11 cellular contexts compared by ENCODE assay signal in genomic region chr2:11375025-11375688, GRCh38. TPM values are rescaled to one million over a fixed set of nuclear protein-coding genes. Genes with fewer than 3 reads are reported as not detected.
DNase-seq lines count a peak whose midpoint lies in the region; ATAC-seq, FAIRE-seq and TF ChIP-seq lines count a peak whose summit lies in the region.
"Had no signal": no experiment of that assay in that cellular context is flagged by ENCODE, and none has a peak within 500 bp of the region (broad histone marks: within the 10 kb centered on the region; RNA-seq: fewer than 3 reads in every experiment).

No MANE protein-coding gene starts in this region.

- no peak for TF ChIP-seq RAD21 in K562 (CRISPR knock-in tag; conservative IDR thresholded peaks at IDR 0.05 in 1 of 2, IDR thresholded peaks at IDR 0.05 in 1 of 2)

- TF ChIP-seq EP300 in K562 (IDR thresholded peaks at IDR 0.05; ENCODE audit: low read length): no peak

- no peaks in the 10 kb centered on the region for H3K9me3 Mint-ChIP-seq in H9
- H3K9me3 Mint-ChIP-seq: activated CD8-positive, alpha-beta T cell treated with anti-CD3 and anti-CD28 coated beads for 36 hours; CD8-positive, alpha-beta T cell had no signal

- no peak overlapping the region for H3K56ac ChIP-seq in H9 (ENCODE audit: insufficient read length, low read depth, low read length)

- H3K4me1 ChIP-seq in H9 (ENCODE audit: insufficient read depth, low read length) (peaks cover 4% of the 10 kb centered on the region; the same call in 1 of the 2 replicates), K562 (replicated peaks in 1 of 2; ENCODE audit: control insufficient read depth in 2 of 2, insufficient read depth in 2 of 2, low read length in 2 of 2) (peaks cover 0 to 9% of the 10 kb centered on the region in 2 experiments; a peak in 2 of 5 replicates), kidney (ENCODE audit: control insufficient read depth in 1 of 2, insufficient read depth in 1 of 2, low read depth in 1 of 2, low read length in 2 of 2) (peaks cover 17 to 26% of the 10 kb centered on the region in 2 donors), skeletal muscle satellite cell (ENCODE audit: control insufficient read depth, insufficient read depth, low read length) (peaks cover 47% of the 10 kb centered on the region)

- no peak overlapping the region for H2BK15ac ChIP-seq in H9 (ENCODE audit: low read depth, low read length)

- no peak overlapping the region for H3K23ac ChIP-seq in H9 (ENCODE audit: insufficient read length, low read depth, low read length)

- no peaks in the 10 kb centered on the region for H3K27me3 ChIP-seq in H9 (ENCODE audit: insufficient read depth, low read length)
- peaks cover 0 to 18% of the 10 kb centered on the region in 2 experiments; a peak in 1 of 5 replicates for H3K27me3 ChIP-seq in K562 (ENCODE audit: control insufficient read depth in 2 of 2, insufficient read depth in 2 of 2, low read length in 2 of 2)
- H3K27me3 ChIP-seq in skeletal muscle satellite cell (ENCODE audit: control insufficient read depth, insufficient read depth, low read length): no peaks in the 10 kb centered on the region

- no peak overlapping the region for H3K4me3 Mint-ChIP-seq in H9
- H3K4me3 Mint-ChIP-seq: activated CD8-positive, alpha-beta T cell treated with anti-CD3 and anti-CD28 coated beads for 36 hours; CD8-positive, alpha-beta T cell had no signal

- H2AK5ac ChIP-seq in H9 (ENCODE audit: insufficient read length, low read length): no peak overlapping the region

- CTCF ChIA-PET in K562 (lab: Yijun Ruan, JAX; ENCODE audit: low intra/inter-chr PET ratio): no interaction called here

- H3K23me2 ChIP-seq in H9 (ENCODE audit: insufficient read length, low read depth, low read length, poor library complexity, severe bottlenecking): no peaks in the 10 kb centered on the region

- H3K14ac ChIP-seq in H9 (ENCODE audit: insufficient read depth, low read length): peak overlapping the region; percentile 69; the same call in 1 of the 2 replicates

- DNase-seq in H9 (no peak), K562 (ENCODE audit: extremely low read depth in 1 of 4, low spot score in 3 of 4) (no peak), kidney (no peak), NCI-H1092 treated with DMSO at 0.1 percent for 48 hours (lab: John Stamatoyannopoulos, UW) (no peak), D341Med (ENCODE audit: low spot score) (no peak), NCI-H2196 (lab: John Stamatoyannopoulos, UW; ENCODE audit: unreplicated experiment) (no peak)
- no peak for DNase-seq in activated CD4-positive, CD25-positive, alpha-beta regulatory T cell treated with anti-CD3 and anti-CD28 coated beads, Interleukin-2, amount 50 U/mL, for 72 hours
- DNase-seq: activated CD8-positive, alpha-beta T cell treated with anti-CD3 and anti-CD28 coated beads for 36 hours; CD8-positive, alpha-beta T cell; central memory CD4-positive, alpha-beta T cell had no signal

- H2AFZ ChIP-seq in H9 (ENCODE audit: low read length): no peak overlapping the region
- H2AFZ ChIP-seq in K562 (ENCODE audit: low read depth, low read length): peak overlapping the region; percentile 37; the same call in 1 of the 2 replicates

- H3K9me3 ChIP-seq in H9 (ENCODE audit: control insufficient read depth, low read depth, low read length) (no peaks in the 10 kb centered on the region), K562 (replicated peaks; ENCODE audit: control insufficient read depth, insufficient read depth, low read depth, low read length) (no peaks in the 10 kb centered on the region), kidney (ENCODE audit: control insufficient read depth in 1 of 2, low read length in 2 of 2) (no peaks in the 10 kb centered on the region), skeletal muscle satellite cell (replicated peaks; ENCODE audit: low read length) (no peaks in the 10 kb centered on the region)

- TF ChIP-seq POLR2A in K562 (conservative IDR thresholded peaks at IDR 0.05): no peak

- in situ Hi-C loops in K562 (cut with MboI): no loop called here

- H3K79me2 ChIP-seq in H9 (ENCODE audit: insufficient read depth, low read length) (no peaks in the 10 kb centered on the region), K562 (ENCODE audit: control insufficient read depth, insufficient read depth, low read length) (no peaks in the 10 kb centered on the region)

- no peaks in the 10 kb centered on the region for H3K9me1 ChIP-seq in K562 (ENCODE audit: control insufficient read depth, insufficient read depth, low read length)

- H3K18ac ChIP-seq in H9 (ENCODE audit: insufficient read length, low read depth, low read length): no peak overlapping the region

- no peak overlapping the region for H3K4me3 ChIP-seq in K562
- H3K4me3 ChIP-seq in kidney (ENCODE audit: low read length in 2 of 2): no peak overlapping the region
- peak overlapping the region; percentile 28 for H3K4me3 ChIP-seq in skeletal muscle satellite cell (ENCODE audit: low read length)

- WGBS in H9 (ENCODE audit: extremely low coverage, insufficient read length, low lambda C conversion rate): no CpG with 5 or more reads among the region's 15 CpGs
- 65% methylated on average over 12 of the region's 15 CpGs for WGBS in K562 (ENCODE audit: insufficient coverage, low coverage, missing lambda C conversion rate)

- H2BK20ac ChIP-seq in H9 (ENCODE audit: low read depth, low read length, poor library complexity, severe bottlenecking): no peak overlapping the region

- H3K27ac Mint-ChIP-seq in H9: no peak overlapping the region
- H3K27ac Mint-ChIP-seq: activated CD8-positive, alpha-beta T cell treated with anti-CD3 and anti-CD28 coated beads for 36 hours; CD8-positive, alpha-beta T cell had no signal

- no peak overlapping the region for H3T11ph ChIP-seq in H9 (ENCODE audit: low read length)

- no peak overlapping the region for H3K4me2 ChIP-seq in H9 (ENCODE audit: insufficient read depth, insufficient read length, low read length)
- H3K4me2 ChIP-seq in K562 (ENCODE audit: insufficient read depth, low read length): no peak overlapping the region
- peak overlapping the region; percentile 81 for H3K4me2 ChIP-seq in skeletal muscle satellite cell (ENCODE audit: low read length)

- H2BK120ac ChIP-seq in H9 (ENCODE audit: low read depth, low read length, poor library complexity, severe bottlenecking): no peak overlapping the region

- no peak overlapping the region for H4K91ac ChIP-seq in H9 (ENCODE audit: insufficient read length, low read depth, low read length)

- H3K36me3 Mint-ChIP-seq in H9 (ENCODE audit: insufficient read depth in 1 of 3, low read depth in 3 of 3): no peaks in the 10 kb centered on the region
- H3K36me3 Mint-ChIP-seq: CD8-positive, alpha-beta T cell had no signal

- H4K8ac ChIP-seq in H9 (replicated peaks; ENCODE audit: insufficient read length, low read depth, low read length): no peak overlapping the region

- ATAC-seq in K562: no peak
- ATAC-seq: activated CD8-positive, alpha-beta T cell treated with anti-CD3 and anti-CD28 coated beads for 36 hours; CD8-positive, alpha-beta T cell had no signal

- H2BK5ac ChIP-seq in H9 (ENCODE audit: insufficient read length, low read length): no peak overlapping the region

- H3K9ac ChIP-seq in H9 (ENCODE audit: extremely low read depth, insufficient read length, low read length): no peak overlapping the region
- no peak overlapping the region for H3K9ac ChIP-seq in K562 (ENCODE audit: insufficient read depth in 1 of 2, low read depth in 2 of 2, low read length in 2 of 2)
- no peak overlapping the region for H3K9ac ChIP-seq in kidney (ENCODE audit: low read length in 2 of 2)
- peak overlapping the region; percentile 82 for H3K9ac ChIP-seq in skeletal muscle satellite cell (ENCODE audit: low read depth, low read length)

- intact Hi-C loops in K562 (cut with micrococcal nuclease) (no loop called here), kidney (cut with DNase I) (no loop called here)

- H3K27me3 Mint-ChIP-seq in H9 (ENCODE audit: low read depth): no peaks in the 10 kb centered on the region; the same call in 1 of the 2 replicates

- H3K36me3 ChIP-seq in K562 (ENCODE audit: control insufficient read depth, insufficient read depth, low read length) (no peaks in the 10 kb centered on the region), kidney (ENCODE audit: control insufficient read depth in 1 of 2, insufficient read depth in 2 of 2, low read length in 2 of 2) (no peaks in the 10 kb centered on the region), skeletal muscle satellite cell (ENCODE audit: insufficient read depth, low read length) (no peaks in the 10 kb centered on the region)

- no TSS peak for BruUV-seq in K562 (replicated peaks; lab: Mats Ljungman, UMichigan)

- TF ChIP-seq CTCF in H9 (conservative IDR thresholded peaks at IDR 0.05): no peak
- TF ChIP-seq CTCF in K562 (IDR thresholded peaks at IDR 0.05 in 2 of 3, conservative IDR thresholded peaks at IDR 0.05 in 1 of 3; ENCODE audit: insufficient read depth in 2 of 3, low read depth in 1 of 3, low read length in 3 of 3): no peak
- TF ChIP-seq CTCF in kidney (IDR thresholded peaks at IDR 0.05; ENCODE audit: borderline replicate concordance, extremely low read depth, insufficient read depth): no peak

- no peaks in the 10 kb centered on the region for H4K20me1 ChIP-seq in H9 (ENCODE audit: control insufficient read depth, insufficient read depth, insufficient read length)
- no peaks in the 10 kb centered on the region for H4K20me1 ChIP-seq in K562 (replicated peaks; ENCODE audit: control insufficient read depth, insufficient read depth, low read length)

- H4K5ac ChIP-seq in H9 (ENCODE audit: insufficient read length, low read depth, low read length): no peak overlapping the region

- POLR2A ChIA-PET in K562 (lab: Yijun Ruan, JAX): interaction anchor here (0.6 kb wide), 2 partner anchors 48 to 296 kb away, joined by 3 read pairs; no protein-coding TSS in a partner anchor

- H3K4ac ChIP-seq in H9 (ENCODE audit: low read depth, low read length): no peak overlapping the region

- H3K4me1 Mint-ChIP-seq in H9: peaks cover 24 to 31% of the 10 kb centered on the region in 2 experiments

- H3K27ac ChIP-seq in H9 (ENCODE audit: insufficient read length, low read depth, low read length): no peak overlapping the region
- no peak overlapping the region for H3K27ac ChIP-seq in K562 (ENCODE audit: extremely low read depth, low read depth, low read length)
- peak overlapping the region; percentile 81 to 84 for H3K27ac ChIP-seq in kidney (ENCODE audit: low read depth in 2 of 2, low read length in 2 of 2)

- no peak for FAIRE-seq in K562 (lab: Jason Lieb, UNC)
- FAIRE-seq in kidney (lab: Jason Lieb, UNC): no peak

- H3K79me1 ChIP-seq in H9 (ENCODE audit: insufficient read depth, low read depth, low read length, poor library complexity, severe bottlenecking): no peaks in the 10 kb centered on the region

- H2BK12ac ChIP-seq in H9 (ENCODE audit: insufficient read length, low read depth, low read length): no peak overlapping the region

RNA-seq across cellular contexts. Expression of gene ROCK2, which starts 30.7 kb away (rescaled TPM):
- total RNA-seq in H9 (2021) (33.2 and 35.1 TPM in 2 replicates), K562 (2014; rRNA removed) (14.3 and 15.0 TPM in 2 replicates), K562 (2014; rRNA removed; fragmentation: Illumina TruSeq; extraction: Trizol) (28.4 and 35.3 TPM in 2 replicates), K562 (2015; rRNA removed; fragmentation: Illumina TruSeq; extraction: Trizol) (28.1 and 30.6 TPM in 2 replicates), K562 (2021) (21.2 and 22.1 TPM in 2 replicates), kidney (58.3 TPM)
- total RNA-seq in K562 (2011; cell fraction: chromatin; rRNA removed; ENCODE audit: low replicate concordance): 16.6 and 83.8 TPM in 2 replicates
- 4.2 and 6.4 TPM in 2 replicates for total RNA-seq in K562 (2011; cell fraction: nucleolus; rRNA removed)
- 16.1 and 32.0 TPM in 2 replicates for total RNA-seq in K562 (2011; cell fraction: nucleoplasm; rRNA removed)
- polyA plus RNA-seq in K562 (2011; rRNA removed) (6.8 and 10.6 TPM in 2 replicates), K562 (2014; fragmentation: Illumina TruSeq; extraction: Trizol) (13.4 and 16.5 TPM in 2 replicates), K562 (2014; fragmentation: Nextera tagmentation; extraction: Ambion mirVana) (1 to 10 TPM; 4.9 to 6.0 TPM), K562 (2014; rRNA removed) (10.6 and 10.7 TPM in 2 replicates), kidney (ENCODE audit: insufficient read depth, low read depth, low replicate concordance) (6.7 TPM)
- polyA plus RNA-seq in K562 (2011; cell fraction: cytosol; rRNA removed): 1.6 and 3.5 TPM in 2 replicates
- 4.2 and 5.4 TPM in 2 replicates for polyA plus RNA-seq in K562 (2011; cell fraction: nucleus; rRNA removed)
- polyA plus RNA-seq in K562 (2012): 10.8 and 12.3 TPM in 2 replicates
- 47.6 and 51.9 TPM in 2 replicates for polyA minus RNA-seq in K562 (2011; rRNA and poly(A)+ RNA removed)
- polyA minus RNA-seq in K562 (2011; cell fraction: cytosol; rRNA and poly(A)+ RNA removed): 13.8 and 19.1 TPM in 2 replicates
- polyA minus RNA-seq in K562 (2011; cell fraction: nucleus; rRNA and poly(A)+ RNA removed): 13.7 and 34.7 TPM in 2 replicates
- 22.7 and 28.1 TPM in 2 replicates for total RNA-seq in skeletal muscle satellite cell (2012; rRNA removed)

Comparison
In these comparisons a context has a peak if more than half of its experiments do, and no peak if none do; other contexts are left out.
1. H3K27ac ChIP-seq: peak in kidney (2 of 2); none in H9 (single experiment) and K562 (single experiment).